In genomic region chr4:25157071-25157470, GRCh38 we compare ENCODE assay signal across 24 cellular contexts.
"Had no signal": no experiment of that assay in that cellular context is flagged by ENCODE, and none has a peak within 500 bp of the region (broad histone marks: within the 10 kb centered on the region; RNA-seq: fewer than 3 reads in every experiment).

No MANE protein-coding gene starts in this region.

- DNase-seq: activated CD4-positive, alpha-beta T cell treated with anti-CD3 and anti-CD28 coated beads for 1 hour; activated CD4-positive, alpha-beta T cell treated with anti-CD3 and anti-CD28 coated beads, Interleukin-2, amount 50 U/mL, for 1 hour; activated CD8-positive, alpha-beta memory T cell treated with anti-CD3 and anti-CD28 coated beads, Interleukin-2, amount 10 ng/mL, durations not matched to agents 7 days and 5 days; activated CD8-positive, alpha-beta T cell treated with anti-CD3 and anti-CD28 coated beads, Interleukin-2, amount 10 ng/mL, durations not matched to agents 7 days and 5 days; activated naive CD4-positive, alpha-beta T cell; activated T-cell treated with anti-CD3 and anti-CD28 coated beads for 4 hours; activated T-cell treated with anti-CD3 and anti-CD28 coated beads, Interleukin-2, amount 50 U/mL, for 72 hours; central memory CD4-positive, alpha-beta T cell; left cardiac atrium; left ventricle myocardium superior; mucosa of descending colon; occipital lobe; psoas muscle; stimulated activated CD4-positive, alpha-beta T cell treated with anti-CD3 and anti-CD28 coated beads, Interleukin-1b, Interleukin-23, amount 100 ng/mL, for 48 hours; stimulated activated CD4-positive, alpha-beta T cell treated with anti-CD3 and anti-CD28 coated beads, Interleukin-4, amount 100 ng/mL, for 4 hours; stimulated activated CD8-positive, alpha-beta memory T cell treated with anti-CD3 and anti-CD28 coated beads, Interleukin-4, amount 100 ng/mL, for 48 hours had no signal

- H3K9me3 Mint-ChIP-seq: activated naive CD4-positive, alpha-beta T cell treated with anti-CD3 and anti-CD28 coated beads, Interleukin-2, amount 50 U/mL, for 72 hours; activated T-cell treated with anti-CD3 and anti-CD28 coated beads, Interleukin-2, amount 50 U/mL, for 72 hours; stimulated activated memory B cell treated with anti-CD40 and anti-IgM and Interleukin-4, amounts not matched to agents 10 μg/mL and 1 μg/mL and 100 μg/mL, for 72 hours; WTC11 had no signal

- H3K4me3 Mint-ChIP-seq: activated CD8-positive, alpha-beta memory T cell treated with anti-CD3 and anti-CD28 coated beads, Interleukin-2, amount 10 ng/mL, durations not matched to agents 7 days and 5 days; activated CD8-positive, alpha-beta T cell treated with anti-CD3 and anti-CD28 coated beads, Interleukin-2, amount 10 ng/mL, durations not matched to agents 7 days and 5 days; activated T-cell treated with anti-CD3 and anti-CD28 coated beads, Interleukin-2, amount 50 U/mL, for 72 hours; stimulated activated memory B cell treated with anti-CD40 and anti-IgM and Interleukin-4, amounts not matched to agents 10 μg/mL and 1 μg/mL and 100 μg/mL, for 72 hours; WTC11 had no signal

- ATAC-seq: activated CD8-positive, alpha-beta memory T cell treated with anti-CD3 and anti-CD28 coated beads, Interleukin-2, amount 10 ng/mL, durations not matched to agents 7 days and 5 days; activated CD8-positive, alpha-beta T cell treated with anti-CD3 and anti-CD28 coated beads, Interleukin-2, amount 10 ng/mL, durations not matched to agents 7 days and 5 days; activated naive CD4-positive, alpha-beta T cell treated with anti-CD3 and anti-CD28 coated beads, Interleukin-2, amount 50 U/mL, for 72 hours; activated T-cell treated with anti-CD3 and anti-CD28 coated beads, Interleukin-2, amount 50 U/mL, for 72 hours; gastroesophageal sphincter; left cardiac atrium; left ventricle myocardium superior; mucosa of descending colon; psoas muscle; stimulated activated memory B cell treated with anti-CD40 and anti-IgM and Interleukin-4, amounts not matched to agents 10 μg/mL and 1 μg/mL and 100 μg/mL, for 72 hours; WTC11 had no signal

- H3K4me3 ChIP-seq: breast epithelium, gastroesophageal sphincter, hepatocyte, mucosa of descending colon, psoas muscle, smooth muscle cell, tibial nerve had no signal

- H3K27me3 Mint-ChIP-seq: activated CD8-positive, alpha-beta memory T cell treated with anti-CD3 and anti-CD28 coated beads, Interleukin-2, amount 10 ng/mL, durations not matched to agents 7 days and 5 days; stimulated activated memory B cell treated with anti-CD40 and anti-IgM and Interleukin-4, amounts not matched to agents 10 μg/mL and 1 μg/mL and 100 μg/mL, for 72 hours had no signal

- H3K27ac Mint-ChIP-seq: activated CD8-positive, alpha-beta memory T cell treated with anti-CD3 and anti-CD28 coated beads, Interleukin-2, amount 10 ng/mL, durations not matched to agents 7 days and 5 days; activated CD8-positive, alpha-beta T cell treated with anti-CD3 and anti-CD28 coated beads, Interleukin-2, amount 10 ng/mL, durations not matched to agents 7 days and 5 days; activated naive CD4-positive, alpha-beta T cell treated with anti-CD3 and anti-CD28 coated beads, Interleukin-2, amount 50 U/mL, for 72 hours; activated T-cell treated with anti-CD3 and anti-CD28 coated beads, Interleukin-2, amount 50 U/mL, for 72 hours; stimulated activated memory B cell treated with anti-CD40 and anti-IgM and Interleukin-4, amounts not matched to agents 10 μg/mL and 1 μg/mL and 100 μg/mL, for 72 hours; WTC11 had no signal

- H3K36me3 Mint-ChIP-seq: stimulated activated memory B cell treated with anti-CD40 and anti-IgM and Interleukin-4, amounts not matched to agents 10 μg/mL and 1 μg/mL and 100 μg/mL, for 72 hours; WTC11 had no signal
